In the genomic region with DNA sequence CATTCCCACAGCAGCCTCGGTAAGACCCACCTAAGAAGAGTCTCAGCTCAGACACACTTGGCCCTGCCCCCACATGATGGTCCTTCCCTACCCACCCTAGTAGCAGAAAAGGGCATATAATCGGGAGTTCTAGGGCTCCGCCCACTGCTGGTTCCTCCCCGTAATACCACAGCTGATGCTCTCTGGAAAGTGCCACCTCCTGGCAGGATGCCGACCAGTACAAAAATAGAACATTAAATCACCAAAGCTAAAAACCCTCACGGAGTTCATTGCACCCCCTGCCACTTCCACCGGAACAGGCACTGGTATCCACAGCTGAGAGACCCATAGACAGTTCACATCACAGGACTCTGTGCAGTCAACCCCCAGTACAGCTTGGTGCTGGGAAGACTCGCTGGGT, we compare ENCODE assay signal across 21 cellular contexts.
"Had no signal": no experiment of that assay in that cellular context is flagged by ENCODE, and none has a peak within 500 bp of the region (broad histone marks: within the 10 kb centered on the region; RNA-seq: fewer than 3 reads in every experiment).

No MANE protein-coding gene starts in this region.

- H3K9me3 ChIP-seq: ascending aorta, body of pancreas, MG63 had no signal

- ATAC-seq: activated CD8-positive, alpha-beta T cell treated with anti-CD3 and anti-CD28 coated beads, Interleukin-2, amount 10 ng/mL, durations not matched to agents 7 days and 5 days; body of pancreas had no signal

- H3K27ac Mint-ChIP-seq: activated CD8-positive, alpha-beta T cell treated with anti-CD3 and anti-CD28 coated beads, Interleukin-2, amount 10 ng/mL, durations not matched to agents 7 days and 5 days; activated naive CD4-positive, alpha-beta T cell treated with anti-CD3 and anti-CD28 coated beads, Interleukin-2, amount 50 U/mL, for 24 hours; activated T-cell treated with anti-CD3 and anti-CD28 coated beads, Interleukin-2, amount 50 U/mL, for 24 hours; activated T-helper 1 cell treated with anti-CD3 and anti-CD28 coated beads, Interleukin-12 subunit alpha, Interleukin-12 subunit beta, Interleukin-2, Interleukin-4 antibody, amounts not matched to agents 30 ng/mL and 10 ng/mL and 1 ng/mL, durations not matched to agents 14 hours and 24 hours and 36 hours; T-helper 1 cell treated with Interleukin-12 subunit alpha and Interleukin-12 subunit beta and Interleukin-4 antibody, amounts not matched to agents 30 μg/mL and 1 μg/mL, for 36 hours had no signal

- H3K4me1 ChIP-seq: ascending aorta, body of pancreas had no signal

- H3K27me3 ChIP-seq: ascending aorta, body of pancreas, MG63 had no signal

- DNase-seq: activated CD4-positive, alpha-beta T cell treated with anti-CD3 and anti-CD28 coated beads for 48 hours; activated CD4-positive, alpha-beta T cell treated with anti-CD3 and anti-CD28 coated beads, Interleukin-2, amount 50 U/mL, for 4 hours; activated CD4-positive, CD25-positive, alpha-beta regulatory T cell treated with anti-CD3 and anti-CD28 coated beads, Interleukin-2, amount 50 U/mL, for 72 hours; activated CD8-positive, alpha-beta T cell treated with anti-CD3 and anti-CD28 coated beads, Interleukin-2, amount 10 ng/mL, durations not matched to agents 7 days and 5 days; activated effector memory CD4-positive, alpha-beta T cell treated with Interleukin-2 at 50 U/mL for 16 hours; activated naive CD4-positive, alpha-beta T cell; activated T-cell treated with anti-CD3 and anti-CD28 coated beads, Interleukin-2, amount 50 U/mL, for 24 hours; body of pancreas; MG63; NCI-H1105; NCI-H1436; NCI-H1694 treated with DMSO at 0.1 percent for 48 hours; NCI-H2029 treated with DMSO at 0.1 percent for 48 hours; NCI-H345; NCI-H510A; NCI-H526 treated with DMSO at 0.1 percent for 48 hours; NCI-H82 had no signal

- H3K4me3 Mint-ChIP-seq: activated CD8-positive, alpha-beta T cell treated with anti-CD3 and anti-CD28 coated beads, Interleukin-2, amount 10 ng/mL, durations not matched to agents 7 days and 5 days; activated naive CD4-positive, alpha-beta T cell treated with anti-CD3 and anti-CD28 coated beads, Interleukin-2, amount 50 U/mL, for 24 hours; activated T-cell treated with anti-CD3 and anti-CD28 coated beads, Interleukin-2, amount 50 U/mL, for 24 hours; activated T-helper 1 cell treated with anti-CD3 and anti-CD28 coated beads, Interleukin-12 subunit alpha, Interleukin-12 subunit beta, Interleukin-2, Interleukin-4 antibody, amounts not matched to agents 30 ng/mL and 10 ng/mL and 1 ng/mL, durations not matched to agents 14 hours and 24 hours and 36 hours; T-helper 1 cell treated with Interleukin-12 subunit alpha and Interleukin-12 subunit beta and Interleukin-4 antibody, amounts not matched to agents 30 μg/mL and 1 μg/mL, for 36 hours had no signal

- H3K4me3 ChIP-seq: ascending aorta, body of pancreas, MG63 had no signal

- H3K4me1 Mint-ChIP-seq: activated naive CD4-positive, alpha-beta T cell treated with anti-CD3 and anti-CD28 coated beads, Interleukin-2, amount 50 U/mL, for 24 hours had no signal

- H3K27me3 Mint-ChIP-seq: activated naive CD4-positive, alpha-beta T cell treated with anti-CD3 and anti-CD28 coated beads, Interleukin-2, amount 50 U/mL, for 24 hours; activated T-cell treated with anti-CD3 and anti-CD28 coated beads, Interleukin-2, amount 50 U/mL, for 24 hours had no signal

- H3K36me3 ChIP-seq: ascending aorta, MG63 had no signal

- H3K27ac ChIP-seq: ascending aorta, body of pancreas had no signal
